In the genomic region with DNA sequence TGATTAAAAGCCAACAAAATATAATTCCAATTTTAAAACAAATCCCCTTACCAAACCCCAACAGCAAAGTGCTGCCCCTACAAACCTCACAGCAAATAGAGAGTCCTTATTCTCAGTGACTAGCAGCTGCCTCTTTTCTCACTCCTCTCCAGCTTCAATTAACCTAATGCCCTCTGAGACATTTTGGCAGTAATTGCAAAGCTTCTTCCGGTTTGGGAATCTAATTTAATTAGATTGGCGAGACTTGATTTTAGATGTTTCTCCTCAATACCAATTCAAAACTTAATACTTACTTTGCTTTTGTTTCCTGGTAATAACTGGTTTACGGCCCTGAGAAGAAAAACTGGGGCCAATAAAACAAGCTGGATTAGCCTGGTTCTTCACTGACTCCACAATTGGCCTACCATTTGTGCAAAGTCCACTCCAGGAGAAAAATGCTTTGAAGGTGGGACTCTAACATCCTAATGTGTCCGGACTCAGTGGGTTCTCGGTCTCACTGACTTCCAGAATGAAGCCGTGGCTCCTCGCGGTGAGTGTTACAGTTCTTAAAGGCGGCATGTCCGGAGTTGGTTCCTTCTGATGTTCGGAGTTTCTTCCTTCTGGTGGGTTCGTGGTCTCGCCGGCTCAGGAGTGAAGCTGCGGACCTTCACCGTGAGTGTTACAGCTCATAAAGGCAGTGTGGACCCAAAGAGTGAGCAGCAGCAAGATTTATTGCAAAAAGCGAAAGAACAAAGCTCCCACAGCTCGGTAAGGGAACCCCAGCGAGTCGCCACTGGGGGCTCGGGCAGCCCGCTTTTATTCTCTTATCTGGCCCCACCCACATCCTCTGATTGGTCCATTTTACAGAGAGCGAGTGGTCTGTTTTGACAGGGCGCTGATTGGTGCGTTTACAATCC, we compare ENCODE assay signal across 1 cellular context.
TF ChIP-seq lines count a peak whose summit lies in the region.

No MANE protein-coding gene starts in this region.

TF ChIP-seq in GM23338, 12 proteins besides CTCF, POLR2A, EP300 and RAD21 (continued from another document):
- TF ChIP-seq REST (IDR thresholded peaks at IDR 0.05; ENCODE audit: unreplicated experiment) (no peak), POLR2AphosphoS5 (IDR thresholded peaks at IDR 0.05; ENCODE audit: low read depth) (no peak), CREB1 (CRISPR knock-in tag; IDR thresholded peaks at IDR 0.05; ENCODE audit: low read depth) (no peak), ZNF114 (CRISPR knock-in tag; IDR thresholded peaks at IDR 0.05) (no peak), EZH2phosphoT487 (IDR thresholded peaks at IDR 0.05; ENCODE audit: unreplicated experiment) (no peak), NANOG (IDR thresholded peaks at IDR 0.05; ENCODE audit: borderline replicate concordance) (no peak), EZH2 (IDR thresholded peaks at IDR 0.05; ENCODE audit: low read depth, unreplicated experiment) (no peak), JUNB (IDR thresholded peaks at IDR 0.05; ENCODE audit: unreplicated experiment) (no peak), ZNF331 (CRISPR knock-in tag; IDR thresholded peaks at IDR 0.05; ENCODE audit: low read depth) (no peak), ZNF462 (CRISPR knock-in tag; IDR thresholded peaks at IDR 0.05) (no peak)
